ENCODE assay signal across 18 cellular contexts in genomic region chr9:133333566-133333965, GRCh38. TPM values are rescaled to one million over a fixed set of nuclear protein-coding genes. Genes with fewer than 3 reads are reported as not detected.
DNase-seq lines count a peak whose midpoint lies in the region; ATAC-seq, FAIRE-seq and TF ChIP-seq lines count a peak whose summit lies in the region.
"Had no signal": no experiment of that assay in that cellular context is flagged by ENCODE, and none has a peak within 500 bp of the region (broad histone marks: within the 10 kb centered on the region; RNA-seq: fewer than 3 reads in every experiment).

No MANE protein-coding gene starts in this region.

- H3K4me2 ChIP-seq in keratinocyte (ENCODE audit: control insufficient read depth, extremely low read depth, insufficient read depth, low read depth, low read length): no peak overlapping the region

- DNase-seq in left ventricle myocardium inferior (peak; percentile 11), left cardiac atrium (no peak), keratinocyte (ENCODE audit: low read depth, low spot score) (no peak), aorta (peak; percentile 30 to 43), 8988T (no peak), AG20443 (ENCODE audit: low spot score) (no peak)
- no peak for DNase-seq in activated T-helper 1 cell treated with anti-CD3 and anti-CD28 coated beads, Interleukin-12 subunit alpha, Interleukin-12 subunit beta, Interleukin-2, Interleukin-4 antibody, amounts not matched to agents 30 ng/mL and 10 ng/mL and 1 ng/mL, durations not matched to agents 14 hours and 24 hours and 36 hours (ENCODE audit: low spot score)
- no peak for DNase-seq in central memory CD4-positive, alpha-beta T cell
- DNase-seq: activated T-cell treated with anti-CD3 and anti-CD28 coated beads, Interleukin-2, amount 50 U/mL, for 48 hours; DMS79 treated with DMSO at 0.1 percent for 48 hours; MM.1S; NCI-H2107; SHP77; stimulated activated CD8-positive, alpha-beta memory T cell treated with anti-CD3 and anti-CD28 coated beads, Interleukin-4, amount 100 ng/mL, for 48 hours; upper lobe of left lung had no signal

- H3K27me3 ChIP-seq in left ventricle myocardium inferior (ENCODE audit: low read depth) (no peaks in the 10 kb centered on the region), keratinocyte (ENCODE audit: control insufficient read depth, extremely low read depth, insufficient read depth, low read length) (no peaks in the 10 kb centered on the region), aorta (ENCODE audit: control insufficient read depth in 1 of 2, insufficient read depth in 2 of 2, low read length in 1 of 2) (no peaks in the 10 kb centered on the region)
- H3K27me3 ChIP-seq: upper lobe of left lung had no signal

- no peak overlapping the region for H3K9ac ChIP-seq in keratinocyte (ENCODE audit: control insufficient read depth, extremely low read depth, insufficient read depth, low read length)

- intact Hi-C loops in left ventricle myocardium inferior (cut with micrococcal nuclease) (no loop called here), left cardiac atrium (cut with DNase I) (no loop called here), aorta (cut with DNase I) (no loop called here)
- intact Hi-C loops in activated T-helper 1 cell treated with anti-CD3 and anti-CD28 coated beads, Interleukin-12 subunit alpha, Interleukin-12 subunit beta, Interleukin-2, Interleukin-4 antibody, amounts not matched to agents 30 ng/mL and 10 ng/mL and 1 ng/mL, durations not matched to agents 14 hours and 24 hours and 36 hours (cut with micrococcal nuclease): no loop called here

- peaks cover 39% of the 10 kb centered on the region for H3K79me2 ChIP-seq in keratinocyte (ENCODE audit: control insufficient read depth, insufficient read depth, low read length)

- no peak for TF ChIP-seq CTCF in left ventricle myocardium inferior (IDR thresholded peaks at IDR 0.05; ENCODE audit: borderline replicate concordance)
- peak in 2 of 3 experiments; percentile 10 to 24 for TF ChIP-seq CTCF in keratinocyte (optimal IDR thresholded peaks at IDR 0.05 in 1 of 3, IDR thresholded peaks at IDR 0.05 in 1 of 3, conservative IDR thresholded peaks at IDR 0.05 in 1 of 3; ENCODE audit: extremely low read depth in 1 of 3, insufficient read depth in 2 of 3, low read length in 3 of 3)

- H3K4me1 Mint-ChIP-seq in activated T-helper 1 cell treated with anti-CD3 and anti-CD28 coated beads, Interleukin-12 subunit alpha, Interleukin-12 subunit beta, Interleukin-2, Interleukin-4 antibody, amounts not matched to agents 30 ng/mL and 10 ng/mL and 1 ng/mL, durations not matched to agents 14 hours and 24 hours and 36 hours (ENCODE audit: low read depth): peaks cover 16% of the 10 kb centered on the region

- H3K36me3 ChIP-seq in left ventricle myocardium inferior (peaks cover 42% of the 10 kb centered on the region), keratinocyte (ENCODE audit: control insufficient read depth in 2 of 2, extremely low read depth in 1 of 2, insufficient read depth in 2 of 2, low read length in 2 of 2) (peaks cover 24 to 31% of the 10 kb centered on the region in 2 experiments), aorta (ENCODE audit: control insufficient read depth in 1 of 2, insufficient read depth in 2 of 2, low read length in 1 of 2) (peaks cover 0 to 6% of the 10 kb centered on the region in 2 donors)

- H3K9me3 ChIP-seq in left ventricle myocardium inferior (replicated peaks) (no peaks in the 10 kb centered on the region), keratinocyte (ENCODE audit: control insufficient read depth, low read depth, low read length) (no peaks in the 10 kb centered on the region), aorta (ENCODE audit: control insufficient read depth, low read length) (no peaks in the 10 kb centered on the region)
- H3K9me3 ChIP-seq: upper lobe of left lung had no signal

- no peak overlapping the region for H3K4me3 ChIP-seq in left ventricle myocardium inferior
- H3K4me3 ChIP-seq in keratinocyte (ENCODE audit: control insufficient read depth in 2 of 3, extremely low read depth in 1 of 3, insufficient read depth in 2 of 3, low read depth in 1 of 3, low read length in 3 of 3): no peak overlapping the region
- no peak overlapping the region for H3K4me3 ChIP-seq in aorta (ENCODE audit: low read length in 2 of 2)

- WGBS in aorta, 2 donors: 90 to 94% methylated on average over 10 of the region's 10 CpGs

- no peaks in the 10 kb centered on the region for H3K27me3 Mint-ChIP-seq in activated T-helper 1 cell treated with anti-CD3 and anti-CD28 coated beads, Interleukin-12 subunit alpha, Interleukin-12 subunit beta, Interleukin-2, Interleukin-4 antibody, amounts not matched to agents 30 ng/mL and 10 ng/mL and 1 ng/mL, durations not matched to agents 14 hours and 24 hours and 36 hours (ENCODE audit: insufficient read depth)
- H3K27me3 Mint-ChIP-seq: progenitor cell of endocrine pancreas had no signal

- H4K20me1 ChIP-seq in keratinocyte (ENCODE audit: control insufficient read depth, extremely low read depth, insufficient read depth, low read length): no peaks in the 10 kb centered on the region

- no peak for FAIRE-seq in keratinocyte (lab: Jason Lieb, UNC)
- FAIRE-seq: endothelial cell of umbilical vein, TTC549 had no signal

- H3K4me1 ChIP-seq in left ventricle myocardium inferior: peaks cover 44% of the 10 kb centered on the region
- H3K4me1 ChIP-seq in keratinocyte (ENCODE audit: control insufficient read depth, extremely low read depth, insufficient read depth, low read length): peaks cover 18% of the 10 kb centered on the region
- no peaks in the 10 kb centered on the region for H3K4me1 ChIP-seq in aorta (ENCODE audit: control insufficient read depth in 1 of 2, insufficient read depth in 2 of 2, low read length in 2 of 2)

- no peak overlapping the region for H3K27ac ChIP-seq in left ventricle myocardium inferior (replicated peaks)
- no peak overlapping the region for H3K27ac ChIP-seq in keratinocyte (ENCODE audit: control insufficient read depth, insufficient read depth, low read length)
- no peak overlapping the region for H3K27ac ChIP-seq in aorta (ENCODE audit: low read depth in 1 of 2, low read length in 2 of 2)
- H3K27ac ChIP-seq: upper lobe of left lung had no signal

- H3K9me1 ChIP-seq in keratinocyte (ENCODE audit: control insufficient read depth, extremely low read depth, insufficient read depth, low read length): no peaks in the 10 kb centered on the region

- no peaks in the 10 kb centered on the region for H3K9me3 Mint-ChIP-seq in activated T-helper 1 cell treated with anti-CD3 and anti-CD28 coated beads, Interleukin-12 subunit alpha, Interleukin-12 subunit beta, Interleukin-2, Interleukin-4 antibody, amounts not matched to agents 30 ng/mL and 10 ng/mL and 1 ng/mL, durations not matched to agents 14 hours and 24 hours and 36 hours

- H3K27ac Mint-ChIP-seq in activated T-helper 1 cell treated with anti-CD3 and anti-CD28 coated beads, Interleukin-12 subunit alpha, Interleukin-12 subunit beta, Interleukin-2, Interleukin-4 antibody, amounts not matched to agents 30 ng/mL and 10 ng/mL and 1 ng/mL, durations not matched to agents 14 hours and 24 hours and 36 hours: peak overlapping the region; percentile 47
- H3K27ac Mint-ChIP-seq: progenitor cell of endocrine pancreas had no signal

- H3K36me3 Mint-ChIP-seq in activated T-helper 1 cell treated with anti-CD3 and anti-CD28 coated beads, Interleukin-12 subunit alpha, Interleukin-12 subunit beta, Interleukin-2, Interleukin-4 antibody, amounts not matched to agents 30 ng/mL and 10 ng/mL and 1 ng/mL, durations not matched to agents 14 hours and 24 hours and 36 hours (ENCODE audit: low read depth): peaks cover 42% of the 10 kb centered on the region

- H2AFZ ChIP-seq in keratinocyte (ENCODE audit: control insufficient read depth, low read length): no peak overlapping the region

- peak overlapping the region; percentile 96 for H3K4me3 Mint-ChIP-seq in activated T-helper 1 cell treated with anti-CD3 and anti-CD28 coated beads, Interleukin-12 subunit alpha, Interleukin-12 subunit beta, Interleukin-2, Interleukin-4 antibody, amounts not matched to agents 30 ng/mL and 10 ng/mL and 1 ng/mL, durations not matched to agents 14 hours and 24 hours and 36 hours

- dilution Hi-C loops in keratinocyte (cut with MboI; ENCODE audit: extremely low pct_ligation_motif_present, low sequenced_read_pairs): no loop called here

- ATAC-seq in left cardiac atrium (no peak), aorta (ENCODE audit: low FRiP score) (no peak)

RNA-seq across cellular contexts. Expression of gene SURF6, which starts 2.4 kb away (rescaled TPM):
- 11.6 TPM for total RNA-seq in left ventricle myocardium inferior
- 10 to 100 TPM; 11.1 to 12.2 TPM for total RNA-seq in left cardiac atrium
- total RNA-seq in activated T-helper 1 cell treated with anti-CD3 and anti-CD28 coated beads, Interleukin-12 subunit alpha, Interleukin-12 subunit beta, Interleukin-2, Interleukin-4 antibody, amounts not matched to agents 30 ng/mL and 10 ng/mL and 1 ng/mL, durations not matched to agents 14 hours and 24 hours and 36 hours: 29.0 and 29.8 TPM in 2 replicates
- polyA plus RNA-seq in keratinocyte: 11.8 to 13.0 TPM (median 12.4 TPM) in 3 replicates
- polyA plus RNA-seq in keratinocyte (2011; ENCODE audit: low read depth): 5.7 TPM
- polyA plus RNA-seq in keratinocyte (2011; cell fraction: cytosol; rRNA removed): 5.7 and 15.4 TPM in 2 replicates
- polyA plus RNA-seq in keratinocyte (2011; cell fraction: nucleus; rRNA removed): 16.9 and 26.8 TPM in 2 replicates
- 7.4 and 26.1 TPM in 2 replicates for polyA plus RNA-seq in keratinocyte (2012; ENCODE audit: low replicate concordance)
- polyA minus RNA-seq in keratinocyte: 3.5 to 9.2 TPM (median 4.1 TPM) in 3 replicates
- 17.3 TPM for polyA minus RNA-seq in keratinocyte (2011; cell fraction: cytosol; rRNA and poly(A)+ RNA removed)
- 6.2 and 7.8 TPM in 2 replicates for polyA minus RNA-seq in keratinocyte (2011; cell fraction: nucleus; rRNA and poly(A)+ RNA removed)
- 10 to 100 TPM; 13.3 to 16.3 TPM for total RNA-seq in aorta
- polyA plus RNA-seq in aorta: 10 to 100 TPM; 15.7 to 23.6 TPM

RNA-seq across cellular contexts. Expression of gene MED22, which starts 14.4 kb away (rescaled TPM):
- total RNA-seq in left ventricle myocardium inferior (18.4 TPM), left cardiac atrium (10 to 100 TPM; 18.2 to 22.7 TPM), aorta (10 to 100 TPM; 18.6 to 37.0 TPM)
- 37.9 and 40.5 TPM in 2 replicates for total RNA-seq in activated T-helper 1 cell treated with anti-CD3 and anti-CD28 coated beads, Interleukin-12 subunit alpha, Interleukin-12 subunit beta, Interleukin-2, Interleukin-4 antibody, amounts not matched to agents 30 ng/mL and 10 ng/mL and 1 ng/mL, durations not matched to agents 14 hours and 24 hours and 36 hours
- polyA plus RNA-seq in keratinocyte (15.3 to 25.6 TPM (median 15.9 TPM) in 3 replicates), aorta (10 to 100 TPM; 10.8 to 30.3 TPM)
- polyA plus RNA-seq in keratinocyte (2011; ENCODE audit: low read depth): 3.0 TPM
- 10.8 and 18.5 TPM in 2 replicates for polyA plus RNA-seq in keratinocyte (2011; cell fraction: cytosol; rRNA removed)
- polyA plus RNA-seq in keratinocyte (2011; cell fraction: nucleus; rRNA removed): 28.7 and 31.8 TPM in 2 replicates
- 7.5 and 16.9 TPM in 2 replicates for polyA plus RNA-seq in keratinocyte (2012; ENCODE audit: low replicate concordance)
- 17.5 to 36.0 TPM (median 33.2 TPM) in 3 replicates for polyA minus RNA-seq in keratinocyte
- 17.3 TPM for polyA minus RNA-seq in keratinocyte (2011; cell fraction: cytosol; rRNA and poly(A)+ RNA removed)
- 10.7 and 12.0 TPM in 2 replicates for polyA minus RNA-seq in keratinocyte (2011; cell fraction: nucleus; rRNA and poly(A)+ RNA removed)

RNA-seq across cellular contexts. Expression of gene RPL7A, which starts 14.5 kb away (rescaled TPM):
- 859 TPM for total RNA-seq in left ventricle myocardium inferior
- 1,000 to 10,000 TPM; 1,074 to 1,076 TPM for total RNA-seq in left cardiac atrium
- total RNA-seq in activated T-helper 1 cell treated with anti-CD3 and anti-CD28 coated beads, Interleukin-12 subunit alpha, Interleukin-12 subunit beta, Interleukin-2, Interleukin-4 antibody, amounts not matched to agents 30 ng/mL and 10 ng/mL and 1 ng/mL, durations not matched to agents 14 hours and 24 hours and 36 hours: 2,401 and 2,463 TPM in 2 replicates
- polyA plus RNA-seq in keratinocyte: 2,394 to 3,298 TPM (median 2,684 TPM) in 3 replicates
- 1,320 TPM for polyA plus RNA-seq in keratinocyte (2011; ENCODE audit: low read depth)
- polyA plus RNA-seq in keratinocyte (2011; cell fraction: cytosol; rRNA removed): 3,782 and 4,157 TPM in 2 replicates
- 1,072 and 1,201 TPM in 2 replicates for polyA plus RNA-seq in keratinocyte (2011; cell fraction: nucleus; rRNA removed)
- polyA plus RNA-seq in keratinocyte (2012; ENCODE audit: low replicate concordance): 2,384 and 2,909 TPM in 2 replicates
- 1,498 to 3,012 TPM (median 2,133 TPM) in 3 replicates for polyA minus RNA-seq in keratinocyte
- polyA minus RNA-seq in keratinocyte (2011; cell fraction: cytosol; rRNA and poly(A)+ RNA removed): 1,283 TPM
- 279 and 333 TPM in 2 replicates for polyA minus RNA-seq in keratinocyte (2011; cell fraction: nucleus; rRNA and poly(A)+ RNA removed)
- total RNA-seq in aorta: 1,000 to 10,000 TPM; 1,304 to 1,328 TPM
- 1,000 to 10,000 TPM; 2,763 to 3,584 TPM for polyA plus RNA-seq in aorta

RNA-seq across cellular contexts. Expression of gene SURF1, which starts 22.7 kb away (rescaled TPM):
- total RNA-seq in left ventricle myocardium inferior: 60.7 TPM
- total RNA-seq in left cardiac atrium: 10 to 100 TPM; 34.1 to 42.5 TPM
- total RNA-seq in activated T-helper 1 cell treated with anti-CD3 and anti-CD28 coated beads, Interleukin-12 subunit alpha, Interleukin-12 subunit beta, Interleukin-2, Interleukin-4 antibody, amounts not matched to agents 30 ng/mL and 10 ng/mL and 1 ng/mL, durations not matched to agents 14 hours and 24 hours and 36 hours: 36.3 and 37.7 TPM in 2 replicates
- 31.1 to 34.0 TPM (median 32.9 TPM) in 3 replicates for polyA plus RNA-seq in keratinocyte
- 18.6 TPM for polyA plus RNA-seq in keratinocyte (2011; ENCODE audit: low read depth)
- 29.0 and 29.1 TPM in 2 replicates for polyA plus RNA-seq in keratinocyte (2011; cell fraction: cytosol; rRNA removed)
- polyA plus RNA-seq in keratinocyte (2011; cell fraction: nucleus; rRNA removed): 23.9 and 24.3 TPM in 2 replicates
- 28.9 and 30.4 TPM in 2 replicates for polyA plus RNA-seq in keratinocyte (2012; ENCODE audit: low replicate concordance)
- polyA minus RNA-seq in keratinocyte: 13.5 to 15.6 TPM (median 15.2 TPM) in 3 replicates
- polyA minus RNA-seq in keratinocyte (2011; cell fraction: cytosol; rRNA and poly(A)+ RNA removed): 11.5 TPM
- 5.4 and 6.2 TPM in 2 replicates for polyA minus RNA-seq in keratinocyte (2011; cell fraction: nucleus; rRNA and poly(A)+ RNA removed)
- total RNA-seq in aorta: 10 to 100 TPM; 29.2 to 41.2 TPM
- 10 to 100 TPM; 79.5 to 85.4 TPM for polyA plus RNA-seq in aorta

RNA-seq across cellular contexts. Expression of gene SURF2, which starts 22.8 kb away (rescaled TPM):
- total RNA-seq in left ventricle myocardium inferior (17.4 TPM), left cardiac atrium (10 to 100 TPM; 10.6 to 15.5 TPM), aorta (1 to 10 TPM; 9.2 to 9.9 TPM)
- 28.6 and 30.9 TPM in 2 replicates for total RNA-seq in activated T-helper 1 cell treated with anti-CD3 and anti-CD28 coated beads, Interleukin-12 subunit alpha, Interleukin-12 subunit beta, Interleukin-2, Interleukin-4 antibody, amounts not matched to agents 30 ng/mL and 10 ng/mL and 1 ng/mL, durations not matched to agents 14 hours and 24 hours and 36 hours
- polyA plus RNA-seq in keratinocyte (21.2 to 29.0 TPM (median 28.2 TPM) in 3 replicates), aorta (10 to 100 TPM; 26.6 to 29.2 TPM)
- 26.6 TPM for polyA plus RNA-seq in keratinocyte (2011; ENCODE audit: low read depth)
- 21.7 and 46.2 TPM in 2 replicates for polyA plus RNA-seq in keratinocyte (2011; cell fraction: cytosol; rRNA removed)
- 10.8 and 13.1 TPM in 2 replicates for polyA plus RNA-seq in keratinocyte (2011; cell fraction: nucleus; rRNA removed)
- polyA plus RNA-seq in keratinocyte (2012; ENCODE audit: low replicate concordance): 38.6 and 45.6 TPM in 2 replicates
- polyA minus RNA-seq in keratinocyte: 7.5 to 19.6 TPM (median 10.1 TPM) in 3 replicates
- polyA minus RNA-seq in keratinocyte (2011; cell fraction: cytosol; rRNA and poly(A)+ RNA removed): 34.5 TPM
- 5.5 and 5.9 TPM in 2 replicates for polyA minus RNA-seq in keratinocyte (2011; cell fraction: nucleus; rRNA and poly(A)+ RNA removed)

Comparison
In these comparisons a context has a peak if more than half of its experiments do, and no peak if none do; other contexts are left out.
1. DNase-seq: peak in left ventricle myocardium inferior (single experiment) and aorta (2 of 2); none in left cardiac atrium (single experiment), activated T-helper 1 cell treated with anti-CD3 and anti-CD28 coated beads, Interleukin-12 subunit alpha, Interleukin-12 subunit beta, Interleukin-2, Interleukin-4 antibody, amounts not matched to agents 30 ng/mL and 10 ng/mL and 1 ng/mL, durations not matched to agents 14 hours and 24 hours and 36 hours (single experiment), keratinocyte (single experiment), central memory CD4-positive, alpha-beta T cell (single experiment), 8988T (single experiment) and AG20443 (single experiment).